29 cellular contexts compared by ENCODE assay signal in genomic region chr4:48908687-48909086, GRCh38. TPM values are rescaled to one million over a fixed set of nuclear protein-coding genes. Genes with fewer than 3 reads are reported as not detected.
DNase-seq lines count a peak whose midpoint lies in the region; ATAC-seq and TF ChIP-seq lines count a peak whose summit lies in the region.
"Had no signal": no experiment of that assay in that cellular context is flagged by ENCODE, and none has a peak within 500 bp of the region (broad histone marks: within the 10 kb centered on the region; RNA-seq: fewer than 3 reads in every experiment).

No MANE protein-coding gene starts in this region.

- peaks cover 16 to 43% (median 25%) of the 10 kb centered on the region in 4 donors for H3K4me1 Mint-ChIP-seq in CD4-positive, CD25-positive, alpha-beta regulatory T cell
- peaks cover 27 to 34% (median 28%) of the 10 kb centered on the region in 3 donors for H3K4me1 Mint-ChIP-seq in CD8-positive, alpha-beta memory T cell
- H3K4me1 Mint-ChIP-seq in activated T-helper 2 cell treated with anti-CD3 and anti-CD28 coated beads, Interferon-gamma antibody, Interleukin-2, Interleukin-4, amounts not matched to agents 10 μg/mL and 5 μg/mL and 100 μg/mL, durations not matched to agents 14 hours and 24 hours and 36 hours (ENCODE audit: low read depth) = peaks cover 26% of the 10 kb centered on the region
- peaks cover 23 to 26% of the 10 kb centered on the region in 2 donors for H3K4me1 Mint-ChIP-seq in natural killer cell

- H3K27ac ChIP-seq in CD4-positive, CD25-positive, alpha-beta regulatory T cell (ENCODE audit: insufficient read depth, low read length, poor library complexity, severe bottlenecking) = no peak overlapping the region
- no peak overlapping the region for H3K27ac ChIP-seq in CD8-positive, alpha-beta memory T cell (ENCODE audit: low read depth, low read length)
- H3K27ac ChIP-seq: ascending aorta, heart right ventricle, neutrophil, Peyer's patch, psoas muscle had no signal

- H3K9me3 ChIP-seq in CD4-positive, CD25-positive, alpha-beta regulatory T cell (ENCODE audit: control insufficient read depth in 2 of 2, low read length in 2 of 2) = no peaks in the 10 kb centered on the region
- H3K9me3 ChIP-seq in CD8-positive, alpha-beta memory T cell (ENCODE audit: low read length) = no peaks in the 10 kb centered on the region
- H3K9me3 ChIP-seq: ascending aorta, esophagus squamous epithelium, heart right ventricle, neutrophil, Peyer's patch, psoas muscle, uterus had no signal

- intact Hi-C loops in activated T-helper 2 cell treated with anti-CD3 and anti-CD28 coated beads, Interferon-gamma antibody, Interleukin-2, Interleukin-4, amounts not matched to agents 10 μg/mL and 5 μg/mL and 100 μg/mL, durations not matched to agents 14 hours and 24 hours and 36 hours (cut with micrococcal nuclease) = loop anchor here (2.0 to 5.0 kb wide), 4 partner anchors 54 to 226 kb away; partner anchors contain the start of gene FRYL
- intact Hi-C loops in natural killer cell (cut with micrococcal nuclease) = no loop called here

- peaks cover 0 to 1% (median 0%) of the 10 kb centered on the region in 7 donors for H3K9me3 Mint-ChIP-seq in CD4-positive, CD25-positive, alpha-beta regulatory T cell
- no peaks in the 10 kb centered on the region for H3K9me3 Mint-ChIP-seq in CD8-positive, alpha-beta memory T cell
- no peaks in the 10 kb centered on the region for H3K9me3 Mint-ChIP-seq in activated T-helper 2 cell treated with anti-CD3 and anti-CD28 coated beads, Interferon-gamma antibody, Interleukin-2, Interleukin-4, amounts not matched to agents 10 μg/mL and 5 μg/mL and 100 μg/mL, durations not matched to agents 14 hours and 24 hours and 36 hours
- no peaks in the 10 kb centered on the region for H3K9me3 Mint-ChIP-seq in natural killer cell
- H3K9me3 Mint-ChIP-seq: activated naive CD4-positive, alpha-beta T cell treated with anti-CD3 and anti-CD28 coated beads, Interleukin-2, amount 10 ng/mL, durations not matched to agents 7 days and 5 days; CD4-positive, alpha-beta memory T cell; endodermal cell; stimulated activated naive B cell treated with anti-CD40 and anti-IgM and Interleukin-4, amounts not matched to agents 10 μg/mL and 1 μg/mL and 100 μg/mL, for 72 hours; WTC11 had no signal

- peaks cover 10% of the 10 kb centered on the region for H3K36me3 Mint-ChIP-seq in CD4-positive, CD25-positive, alpha-beta regulatory T cell
- peaks cover 0 to 16% (median 3%) of the 10 kb centered on the region in 3 donors for H3K36me3 Mint-ChIP-seq in CD8-positive, alpha-beta memory T cell
- H3K36me3 Mint-ChIP-seq in activated T-helper 2 cell treated with anti-CD3 and anti-CD28 coated beads, Interferon-gamma antibody, Interleukin-2, Interleukin-4, amounts not matched to agents 10 μg/mL and 5 μg/mL and 100 μg/mL, durations not matched to agents 14 hours and 24 hours and 36 hours (ENCODE audit: low read depth) = peaks cover 12% of the 10 kb centered on the region
- H3K36me3 Mint-ChIP-seq in natural killer cell = no peaks in the 10 kb centered on the region

- peak overlapping the region in 3 of 4 donors; percentile 5 to 96 (median 43) for H3K4me3 Mint-ChIP-seq in CD4-positive, CD25-positive, alpha-beta regulatory T cell
- H3K4me3 Mint-ChIP-seq in CD8-positive, alpha-beta memory T cell = peak overlapping the region in 5 of 7 donors; percentile 18 to 93 (median 33)
- peak overlapping the region; percentile 35 for H3K4me3 Mint-ChIP-seq in activated T-helper 2 cell treated with anti-CD3 and anti-CD28 coated beads, Interferon-gamma antibody, Interleukin-2, Interleukin-4, amounts not matched to agents 10 μg/mL and 5 μg/mL and 100 μg/mL, durations not matched to agents 14 hours and 24 hours and 36 hours (ENCODE audit: low read depth)
- H3K4me3 Mint-ChIP-seq in natural killer cell = peak overlapping the region; percentile 54
- H3K4me3 Mint-ChIP-seq: activated naive CD4-positive, alpha-beta T cell treated with anti-CD3 and anti-CD28 coated beads, Interleukin-2, amount 10 ng/mL, durations not matched to agents 7 days and 5 days; endodermal cell; stimulated activated naive B cell treated with anti-CD40 and anti-IgM and Interleukin-4, amounts not matched to agents 10 μg/mL and 1 μg/mL and 100 μg/mL, for 72 hours; WTC11 had no signal

- POLR2A ChIA-PET in CD8-positive, alpha-beta memory T cell (lab: Charles Lee) = no interaction called here

- no peak for ATAC-seq in CD4-positive, CD25-positive, alpha-beta regulatory T cell (ENCODE audit: low read depth in 2 of 2)
- ATAC-seq in natural killer cell = no peak
- ATAC-seq in HG02852 (IDR thresholded peaks at IDR 0.05; ENCODE audit: unreplicated experiment) = no peak
- ATAC-seq: heart right ventricle; psoas muscle; stimulated activated naive B cell treated with anti-CD40 and anti-IgM and Interleukin-4, amounts not matched to agents 10 μg/mL and 1 μg/mL and 100 μg/mL, for 72 hours; WTC11 had no signal

- H3K4me1 ChIP-seq in CD4-positive, CD25-positive, alpha-beta regulatory T cell (ENCODE audit: control insufficient read depth, insufficient read depth, low read length, poor library complexity, severe bottlenecking) = peaks cover 28% of the 10 kb centered on the region
- peaks cover 29% of the 10 kb centered on the region for H3K4me1 ChIP-seq in CD8-positive, alpha-beta memory T cell (ENCODE audit: insufficient read depth, low read length)
- H3K4me1 ChIP-seq: psoas muscle, uterus had no signal

- H3K27ac Mint-ChIP-seq in CD4-positive, CD25-positive, alpha-beta regulatory T cell = peak overlapping the region; percentile 47 to 99 (median 87)
- H3K27ac Mint-ChIP-seq in CD8-positive, alpha-beta memory T cell = peak overlapping the region in 7 of 8 donors; percentile 17 to 88 (median 58)
- H3K27ac Mint-ChIP-seq in activated T-helper 2 cell treated with anti-CD3 and anti-CD28 coated beads, Interferon-gamma antibody, Interleukin-2, Interleukin-4, amounts not matched to agents 10 μg/mL and 5 μg/mL and 100 μg/mL, durations not matched to agents 14 hours and 24 hours and 36 hours = no peak overlapping the region
- H3K27ac Mint-ChIP-seq in natural killer cell = no peak overlapping the region
- H3K27ac Mint-ChIP-seq: activated naive CD4-positive, alpha-beta T cell treated with anti-CD3 and anti-CD28 coated beads, Interleukin-2, amount 10 ng/mL, durations not matched to agents 7 days and 5 days; endodermal cell; WTC11 had no signal

- no peaks in the 10 kb centered on the region for H3K36me3 ChIP-seq in CD4-positive, CD25-positive, alpha-beta regulatory T cell (ENCODE audit: control insufficient read depth, insufficient read depth, low read length)
- H3K36me3 ChIP-seq in CD8-positive, alpha-beta memory T cell (ENCODE audit: insufficient read depth, low read length) = peaks cover 5% of the 10 kb centered on the region
- H3K36me3 ChIP-seq: ascending aorta, neutrophil, uterus had no signal

- no peaks in the 10 kb centered on the region for H3K27me3 Mint-ChIP-seq in CD4-positive, CD25-positive, alpha-beta regulatory T cell
- H3K27me3 Mint-ChIP-seq in CD8-positive, alpha-beta memory T cell = peaks cover 0 to 3% of the 10 kb centered on the region in 2 donors
- no peaks in the 10 kb centered on the region for H3K27me3 Mint-ChIP-seq in activated T-helper 2 cell treated with anti-CD3 and anti-CD28 coated beads, Interferon-gamma antibody, Interleukin-2, Interleukin-4, amounts not matched to agents 10 μg/mL and 5 μg/mL and 100 μg/mL, durations not matched to agents 14 hours and 24 hours and 36 hours (ENCODE audit: low read depth)
- no peaks in the 10 kb centered on the region for H3K27me3 Mint-ChIP-seq in natural killer cell (ENCODE audit: low read depth in 2 of 2)
- H3K27me3 Mint-ChIP-seq: CD4-positive, alpha-beta memory T cell had no signal

- no peaks in the 10 kb centered on the region for H3K27me3 ChIP-seq in CD4-positive, CD25-positive, alpha-beta regulatory T cell (ENCODE audit: control insufficient read depth, insufficient read depth, low read length)
- no peaks in the 10 kb centered on the region for H3K27me3 ChIP-seq in CD8-positive, alpha-beta memory T cell (ENCODE audit: insufficient read depth, low read length, poor library complexity, severe bottlenecking)
- H3K27me3 ChIP-seq: ascending aorta, heart right ventricle, Peyer's patch, uterus had no signal

- in situ Hi-C loops in ACHN (cut with HindIII; ENCODE audit: low pct_ligation_motif_present, low pct_unique_long_range_greater_than_20kb, low sequenced_read_pairs) = no loop called here

- DNase-seq in CD4-positive, CD25-positive, alpha-beta regulatory T cell = no peak
- no peak for DNase-seq in CD8-positive, alpha-beta memory T cell
- no peak for DNase-seq in activated T-helper 2 cell treated with anti-CD3 and anti-CD28 coated beads, Interferon-gamma antibody, Interleukin-2, Interleukin-4, amounts not matched to agents 10 μg/mL and 5 μg/mL and 100 μg/mL, durations not matched to agents 14 hours and 24 hours and 36 hours (ENCODE audit: low spot score)
- DNase-seq in natural killer cell (no peak), ACHN (no peak), NCI-H187 (lab: John Stamatoyannopoulos, UW) (no peak)
- DNase-seq: activated CD4-positive, alpha-beta T cell treated with anti-CD3 and anti-CD28 coated beads, Interleukin-2, amount 50 U/mL, for 1 hour; activated naive CD4-positive, alpha-beta T cell treated with anti-CD3 and anti-CD28 coated beads, Interleukin-2, amount 10 ng/mL, durations not matched to agents 7 days and 5 days; caudate nucleus; CD4-positive, alpha-beta memory T cell; endodermal cell; esophagus squamous epithelium; foreskin melanocyte; GOT3; heart right ventricle; NCI-H1048; NCI-H1694 treated with DMSO at 0.1 percent for 48 hours; NCI-H526; Peyer's patch; psoas muscle; stimulated activated CD4-positive, alpha-beta T cell treated with anti-CD3 and anti-CD28 coated beads, Interleukin-15, amount 100 ng/mL, for 24 hours; stimulated activated naive B cell treated with anti-CD40 and anti-IgM and Interleukin-4, amounts not matched to agents 10 μg/mL and 1 μg/mL and 100 μg/mL, for 72 hours; T-helper 9 cell; uterus had no signal

- CTCF ChIA-PET in CD8-positive, alpha-beta memory T cell (lab: Charles Lee) = no interaction called here

- no peak overlapping the region for H3K4me3 ChIP-seq in CD4-positive, CD25-positive, alpha-beta regulatory T cell (ENCODE audit: low read depth, low read length)
- no peak overlapping the region for H3K4me3 ChIP-seq in CD8-positive, alpha-beta memory T cell (ENCODE audit: low read length)
- H3K4me3 ChIP-seq: ascending aorta, esophagus squamous epithelium, heart right ventricle, lung, Peyer's patch, psoas muscle, uterus had no signal

- TF ChIP-seq CTCF in natural killer cell (IDR thresholded peaks at IDR 0.05) = no peak

RNA-seq across cellular contexts. Expression of gene OCIAD2, which starts 2.1 kb away (rescaled TPM):
- 83.0 TPM for total RNA-seq in CD4-positive, CD25-positive, alpha-beta regulatory T cell
- 100 to 1,000 TPM; 288 to 359 (median 308) TPM for polyA plus RNA-seq in CD4-positive, CD25-positive, alpha-beta regulatory T cell
- total RNA-seq in CD8-positive, alpha-beta memory T cell = 10 to 100 TPM; 55.7 to 60.0 TPM
- 184 TPM for polyA plus RNA-seq in CD8-positive, alpha-beta memory T cell
- total RNA-seq in activated T-helper 2 cell treated with anti-CD3 and anti-CD28 coated beads, Interferon-gamma antibody, Interleukin-2, Interleukin-4, amounts not matched to agents 10 μg/mL and 5 μg/mL and 100 μg/mL, durations not matched to agents 14 hours and 24 hours and 36 hours = 53.5 and 63.0 TPM in 2 replicates
- 10 to 100 TPM; 25.8 to 34.3 (median 26.1) TPM for total RNA-seq in natural killer cell

Comparison
In these comparisons a context has a peak if more than half of its experiments do, and no peak if none do; other contexts are left out.
1. H3K27ac Mint-ChIP-seq: peak in CD4-positive, CD25-positive, alpha-beta regulatory T cell (3 of 3) and CD8-positive, alpha-beta memory T cell (7 of 8); none in activated T-helper 2 cell treated with anti-CD3 and anti-CD28 coated beads, Interferon-gamma antibody, Interleukin-2, Interleukin-4, amounts not matched to agents 10 μg/mL and 5 μg/mL and 100 μg/mL, durations not matched to agents 14 hours and 24 hours and 36 hours (single experiment) and natural killer cell (0 of 2).
2. Peak in every context shown above with its lines, with median percentiles within 50 percentile points of each other: H3K4me3 Mint-ChIP-seq.